In genomic region chr2:105417789-105418475, GRCh38 we compare ENCODE assay signal across 18 cellular contexts. TPM values are rescaled to one million over a fixed set of nuclear protein-coding genes. Genes with fewer than 3 reads are reported as not detected.
A peak's percentile ranks its signal among the peaks of the same experiment; 100 is the strongest.
DNase-seq lines count a peak whose midpoint lies in the region; ATAC-seq, FAIRE-seq and TF ChIP-seq lines count a peak whose summit lies in the region.
"Had no signal": no experiment of that assay in that cellular context is flagged by ENCODE, and none has a peak within 500 bp of the region (broad histone marks: within the 10 kb centered on the region; RNA-seq: fewer than 3 reads in every experiment).

No MANE protein-coding gene starts in this region.

- peak; percentile 92 for FAIRE-seq in K562 (lab: Jason Lieb, UNC)
- FAIRE-seq: GM12892, GM19239 had no signal

- ATAC-seq in activated naive CD4-positive, alpha-beta T cell treated with anti-CD3 and anti-CD28 coated beads, Interleukin-2, amount 50 U/mL, for 72 hours: peak; percentile 48 to 77
- peak; percentile 84 for ATAC-seq in K562
- ATAC-seq in stimulated activated naive CD8-positive, alpha-beta T cell treated with anti-CD3 and anti-CD28 coated beads, Interleukin-15, Interleukin-2, amounts not matched to agents 100 U/mL and 50 U/mL, for 24 hours: peak; percentile 87
- no peak for ATAC-seq in GM19023 (IDR thresholded peaks at IDR 0.05; ENCODE audit: unreplicated experiment)
- ATAC-seq: gastrocnemius medialis, upper lobe of right lung had no signal

- H2AFZ ChIP-seq in K562 (ENCODE audit: low read depth, low read length): no peak overlapping the region; the same call in 1 of the 2 replicates

- H3K4me2 ChIP-seq in K562 (ENCODE audit: insufficient read depth, low read length): peak overlapping the region; percentile 21

- WGBS in K562 (ENCODE audit: insufficient coverage, low coverage, missing lambda C conversion rate): 0% methylated on average over 1 of the region's 1 CpG

- TF ChIP-seq EP300 in K562 (IDR thresholded peaks at IDR 0.05; ENCODE audit: low read length): peak; percentile 75; the same call in 1 of the 2 replicates

- H3K27me3 ChIP-seq in K562 (ENCODE audit: control insufficient read depth in 2 of 2, insufficient read depth in 2 of 2, low read length in 2 of 2): peaks cover 0 to under 1% of the 10 kb centered on the region in 2 experiments; a peak in 1 of 5 replicates
- H3K27me3 ChIP-seq: dorsolateral prefrontal cortex, gastrocnemius medialis, upper lobe of right lung had no signal

- peaks cover 0 to 11% of the 10 kb centered on the region in 2 experiments; a peak in 2 of 5 replicates for H3K4me1 ChIP-seq in K562 (replicated peaks in 1 of 2; ENCODE audit: control insufficient read depth in 2 of 2, insufficient read depth in 2 of 2, low read length in 2 of 2)
- H3K4me1 ChIP-seq: upper lobe of right lung had no signal

- H3K27ac ChIP-seq in K562 (ENCODE audit: extremely low read depth, low read depth, low read length): peak overlapping the region; percentile 11
- H3K27ac ChIP-seq: dorsolateral prefrontal cortex, gastrocnemius medialis, upper lobe of right lung had no signal

- no TSS peak for BruUV-seq in K562 (replicated peaks; lab: Mats Ljungman, UMichigan)

- peaks cover 3 to 7% of the 10 kb centered on the region in 2 donors for H3K9me3 Mint-ChIP-seq in activated naive CD4-positive, alpha-beta T cell treated with anti-CD3 and anti-CD28 coated beads, Interleukin-2, amount 50 U/mL, for 72 hours

- peaks cover 2 to 7% of the 10 kb centered on the region in 2 donors for H3K36me3 Mint-ChIP-seq in activated naive CD4-positive, alpha-beta T cell treated with anti-CD3 and anti-CD28 coated beads, Interleukin-2, amount 50 U/mL, for 72 hours

- TF ChIP-seq CTCF in K562 (IDR thresholded peaks at IDR 0.05 in 2 of 3, conservative IDR thresholded peaks at IDR 0.05 in 1 of 3; ENCODE audit: insufficient read depth in 2 of 3, low read depth in 1 of 3, low read length in 3 of 3): no peak

- no peak for TF ChIP-seq POLR2A in K562 (conservative IDR thresholded peaks at IDR 0.05)

- H3K9ac ChIP-seq in K562 (ENCODE audit: insufficient read depth in 1 of 2, low read depth in 2 of 2, low read length in 2 of 2): no peak overlapping the region

- DNase-seq in activated naive CD4-positive, alpha-beta T cell treated with anti-CD3 and anti-CD28 coated beads, Interleukin-2, amount 50 U/mL, for 72 hours (ENCODE audit: low spot score in 2 of 2): no peak
- DNase-seq in activated naive CD4-positive, alpha-beta T cell (lab: John Stamatoyannopoulos, UW): no peak
- DNase-seq in NOMO-1 treated with DMSO at 0.1 percent for 48 hours (lab: John Stamatoyannopoulos, UW; ENCODE audit: unreplicated experiment): peak; percentile 42
- DNase-seq in K562 (ENCODE audit: extremely low read depth in 1 of 4, low spot score in 3 of 4): peak; percentile 64 to 83 (median 76)
- no peak for DNase-seq in stimulated activated naive CD8-positive, alpha-beta T cell treated with anti-CD3 and anti-CD28 coated beads, Interleukin-15, Interleukin-2, amounts not matched to agents 100 U/mL and 50 U/mL, for 24 hours
- no peak for DNase-seq in T1000 (lab: John Stamatoyannopoulos, UW)
- no peak for DNase-seq in islet precursor cell
- DNase-seq: dorsolateral prefrontal cortex; gastrocnemius medialis; kidney glomerular epithelial cell; NCI-H1105; NCI-H446; stimulated activated CD8-positive, alpha-beta memory T cell treated with anti-CD3 and anti-CD28 coated beads, Interleukin-4, amount 100 ng/mL, for 48 hours; upper lobe of right lung had no signal

- CTCF ChIA-PET in K562 (lab: Yijun Ruan, JAX; ENCODE audit: low intra/inter-chr PET ratio): no interaction called here

- no peaks in the 10 kb centered on the region for H4K20me1 ChIP-seq in K562 (replicated peaks; ENCODE audit: control insufficient read depth, insufficient read depth, low read length)

- H3K9me3 ChIP-seq in K562 (replicated peaks; ENCODE audit: control insufficient read depth, insufficient read depth, low read depth, low read length): peaks cover 4% of the 10 kb centered on the region; the same call in 1 of the 2 replicates
- H3K9me3 ChIP-seq: gastrocnemius medialis, upper lobe of right lung had no signal

- H3K36me3 ChIP-seq in K562 (ENCODE audit: control insufficient read depth, insufficient read depth, low read length): no peaks in the 10 kb centered on the region
- H3K36me3 ChIP-seq: gastrocnemius medialis, upper lobe of right lung had no signal

- in situ Hi-C loops in K562 (cut with MboI): no loop called here

- H3K9me1 ChIP-seq in K562 (ENCODE audit: control insufficient read depth, insufficient read depth, low read length): no peaks in the 10 kb centered on the region

- POLR2A ChIA-PET in K562 (lab: Yijun Ruan, JAX): no interaction called here

- no peak overlapping the region for H3K4me3 ChIP-seq in K562
- H3K4me3 ChIP-seq: dorsolateral prefrontal cortex, gastrocnemius medialis, upper lobe of right lung had no signal

- intact Hi-C loops in K562 (cut with micrococcal nuclease): no loop called here

- TF ChIP-seq RAD21 in K562 (CRISPR knock-in tag; conservative IDR thresholded peaks at IDR 0.05 in 1 of 2, IDR thresholded peaks at IDR 0.05 in 1 of 2): no peak

- no peaks in the 10 kb centered on the region for H3K79me2 ChIP-seq in K562 (ENCODE audit: control insufficient read depth, insufficient read depth, low read length)

- H3K27ac Mint-ChIP-seq in activated naive CD4-positive, alpha-beta T cell treated with anti-CD3 and anti-CD28 coated beads, Interleukin-2, amount 50 U/mL, for 72 hours: no peak overlapping the region
- H3K27ac Mint-ChIP-seq: activated naive CD8-positive, alpha-beta T cell had no signal

TF ChIP-seq in K562, 482 proteins besides CTCF, POLR2A, EP300 and RAD21 (continues in another document):
- TF ChIP-seq ARNT (IDR thresholded peaks at IDR 0.05): no peak
- TF ChIP-seq ZBTB34 (CRISPR knock-in tag; IDR thresholded peaks at IDR 0.05): no peak
- TF ChIP-seq ZNF518B (CRISPR knock-in tag; IDR thresholded peaks at IDR 0.05): no peak
- TF ChIP-seq ZNF347 (CRISPR knock-in tag; IDR thresholded peaks at IDR 0.05; ENCODE audit: low read depth): no peak
- TF ChIP-seq SIN3A (IDR thresholded peaks at IDR 0.05; ENCODE audit: borderline replicate concordance in 2 of 2, control insufficient read depth in 1 of 2, low read depth in 2 of 2, low read length in 2 of 2): no peak
- no peak for TF ChIP-seq POU5F1 (IDR thresholded peaks at IDR 0.05; ENCODE audit: borderline replicate concordance, low read depth, low read length, partially characterized antibody)
- TF ChIP-seq MCM7 (IDR thresholded peaks at IDR 0.05): no peak

RNA-seq across cellular contexts. Expression of gene FHL2, which starts 19.1 kb away (rescaled TPM):
- 1 to 10 TPM; 2.6 to 3.0 TPM for total RNA-seq in activated naive CD4-positive, alpha-beta T cell treated with anti-CD3 and anti-CD28 coated beads, Interleukin-2, amount 50 U/mL, for 72 hours
- 11.6 and 14.9 TPM in 2 replicates for total RNA-seq in K562 (2011; cell fraction: chromatin; rRNA removed; ENCODE audit: low replicate concordance)
- total RNA-seq in K562 (2011; cell fraction: nucleolus; rRNA removed): 8.7 and 15.1 TPM in 2 replicates
- total RNA-seq in K562 (2011; cell fraction: nucleoplasm; rRNA removed): 14.7 and 16.9 TPM in 2 replicates
- total RNA-seq in K562 (2014; rRNA removed): 24.9 and 30.4 TPM in 2 replicates
- total RNA-seq in K562 (2014; rRNA removed; fragmentation: Illumina TruSeq; extraction: Trizol): 20.4 and 23.9 TPM in 2 replicates
- total RNA-seq in K562 (2015; rRNA removed; fragmentation: Illumina TruSeq; extraction: Trizol): 13.9 and 14.4 TPM in 2 replicates
- total RNA-seq in K562 (2021): 31.4 and 33.6 TPM in 2 replicates
- 7.5 and 24.2 TPM in 2 replicates for polyA plus RNA-seq in K562 (2011; rRNA removed)
- 10.0 and 28.0 TPM in 2 replicates for polyA plus RNA-seq in K562 (2011; cell fraction: cytosol; rRNA removed)
- polyA plus RNA-seq in K562 (2011; cell fraction: nucleus; rRNA removed): 3.5 and 10.2 TPM in 2 replicates
- polyA plus RNA-seq in K562 (2012): 28.9 and 53.6 TPM in 2 replicates
- polyA plus RNA-seq in K562 (2014; fragmentation: Illumina TruSeq; extraction: Trizol): 31.3 and 33.1 TPM in 2 replicates
- 10 to 100 TPM; 13.7 to 16.6 TPM for polyA plus RNA-seq in K562 (2014; fragmentation: Nextera tagmentation; extraction: Ambion mirVana)
- polyA plus RNA-seq in K562 (2014; rRNA removed): 32.5 and 34.5 TPM in 2 replicates
- polyA minus RNA-seq in K562 (2011; rRNA and poly(A)+ RNA removed): 9.1 and 18.7 TPM in 2 replicates
- polyA minus RNA-seq in K562 (2011; cell fraction: cytosol; rRNA and poly(A)+ RNA removed): 5.1 and 5.5 TPM in 2 replicates
- polyA minus RNA-seq in K562 (2011; cell fraction: nucleus; rRNA and poly(A)+ RNA removed): 1.9 and 10.8 TPM in 2 replicates

Comparison
In these comparisons a context has a peak if more than half of its experiments do, and no peak if none do; other contexts are left out.
1. DNase-seq: peak in NOMO-1 treated with DMSO at 0.1 percent for 48 hours (single experiment) and K562 (4 of 4); none in activated naive CD4-positive, alpha-beta T cell treated with anti-CD3 and anti-CD28 coated beads, Interleukin-2, amount 50 U/mL, for 72 hours (0 of 2), activated naive CD4-positive, alpha-beta T cell (0 of 4), stimulated activated naive CD8-positive, alpha-beta T cell treated with anti-CD3 and anti-CD28 coated beads, Interleukin-15, Interleukin-2, amounts not matched to agents 100 U/mL and 50 U/mL, for 24 hours (single experiment), T1000 (single experiment) and islet precursor cell (single experiment).